Comparison of ENCODE assay signal across 27 cellular contexts in the genomic region with DNA sequence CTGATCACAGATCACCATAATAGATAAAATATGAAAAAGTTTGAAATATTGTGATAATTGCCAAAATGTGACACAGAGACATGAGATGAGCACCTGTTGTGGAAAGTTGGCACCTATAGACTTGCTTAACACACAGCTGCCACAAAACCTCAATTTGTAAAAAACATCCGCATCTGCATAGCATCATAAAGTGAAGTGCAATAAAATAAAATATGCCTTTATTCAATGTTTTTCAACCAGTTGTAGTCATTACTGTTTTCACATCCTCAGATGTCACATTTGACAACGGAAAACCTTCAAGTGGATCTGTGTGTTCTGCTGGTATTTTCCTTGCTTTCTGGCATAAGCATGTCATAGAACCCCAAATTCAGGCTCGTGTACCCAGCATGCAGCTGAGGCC.
"Had no signal": no experiment of that assay in that cellular context is flagged by ENCODE, and none has a peak within 500 bp of the region (broad histone marks: within the 10 kb centered on the region; RNA-seq: fewer than 3 reads in every experiment).

No MANE protein-coding gene starts in this region.

- H3K9me3 Mint-ChIP-seq: endodermal cell; naive thymus-derived CD4-positive, alpha-beta T cell; stimulated activated naive CD8-positive, alpha-beta T cell treated with anti-CD3 and anti-CD28 coated beads, Interleukin-15, amount 100 ng/mL, for 72 hours had no signal

- H3K36me3 ChIP-seq: gastroesophageal sphincter, heart left ventricle, left lung, ovary, suprapubic skin, transverse colon, upper lobe of right lung, uterus had no signal

- H3K27ac ChIP-seq: epithelial cell of prostate, foreskin keratinocyte, gastroesophageal sphincter, heart left ventricle, hepatocyte, left lung, ovary, psoas muscle, suprapubic skin, transverse colon, upper lobe of right lung, uterus had no signal

- H3K4me3 Mint-ChIP-seq: endodermal cell; stimulated activated naive CD8-positive, alpha-beta T cell treated with anti-CD3 and anti-CD28 coated beads, Interleukin-15, amount 100 ng/mL, for 72 hours had no signal

- H3K4me3 ChIP-seq: gastroesophageal sphincter, heart left ventricle, hepatocyte, left lung, ovary, psoas muscle, skin epidermis, suprapubic skin, transverse colon, upper lobe of right lung, uterus had no signal

- H3K27me3 ChIP-seq: gastroesophageal sphincter, heart left ventricle, hepatocyte, left lung, ovary, suprapubic skin, transverse colon, upper lobe of right lung had no signal

- H3K9me3 ChIP-seq: gastroesophageal sphincter, left lung, ovary, psoas muscle, suprapubic skin, transverse colon, upper lobe of right lung, uterus had no signal

- DNase-seq: cortex of kidney; endodermal cell; foreskin keratinocyte; heart left ventricle; left cardiac atrium; left lung; mesendoderm; midbrain; naive thymus-derived CD4-positive, alpha-beta T cell; occipital lobe; ovary; posterior cingulate gyrus; psoas muscle; right cardiac atrium; stimulated activated CD4-positive, alpha-beta T cell treated with anti-CD3 and anti-CD28 coated beads, Interleukin-15, amount 100 ng/mL, for 24 hours; stimulated activated CD4-positive, alpha-beta T cell treated with anti-CD3 and anti-CD28 coated beads, Interleukin-2, amount 100 ng/mL, for 48 hours; stimulated activated naive CD4-positive, alpha-beta T cell; stimulated activated naive CD8-positive, alpha-beta T cell treated with anti-CD3 and anti-CD28 coated beads, Interleukin-15, amount 100 ng/mL, for 72 hours; transverse colon; upper lobe of right lung; uterus had no signal

- ATAC-seq: esophagus mucosa; foreskin keratinocyte; gastroesophageal sphincter; heart left ventricle; left cardiac atrium; left lung; naive thymus-derived CD4-positive, alpha-beta T cell; psoas muscle; right cardiac atrium; stimulated activated naive CD8-positive, alpha-beta T cell treated with anti-CD3 and anti-CD28 coated beads, Interleukin-15, amount 100 ng/mL, for 72 hours; upper lobe of right lung had no signal

- H3K4me1 ChIP-seq: transverse colon, uterus had no signal

- H3K27ac Mint-ChIP-seq: endodermal cell; naive thymus-derived CD4-positive, alpha-beta T cell; stimulated activated naive CD8-positive, alpha-beta T cell treated with anti-CD3 and anti-CD28 coated beads, Interleukin-15, amount 100 ng/mL, for 72 hours had no signal
